In the genomic region with DNA sequence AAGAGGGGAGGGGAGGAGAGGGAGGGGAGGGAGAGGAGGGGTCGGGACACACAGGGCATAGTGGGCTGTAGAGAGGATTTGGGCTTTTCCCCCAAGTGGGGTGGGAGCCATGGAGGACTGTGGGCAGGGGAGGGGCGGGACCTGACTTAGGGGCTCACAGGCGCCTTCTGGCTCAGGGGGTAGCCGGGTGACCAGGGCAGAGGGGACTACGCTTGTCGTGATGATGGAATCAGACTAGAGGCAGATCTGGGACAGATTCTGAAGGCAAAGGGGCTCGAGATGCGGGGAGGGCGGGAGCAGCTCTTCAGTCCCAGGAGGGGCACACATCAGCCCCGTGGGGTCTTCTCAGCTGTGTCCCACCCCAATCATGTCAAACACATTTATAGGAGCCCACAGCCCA, we compare ENCODE assay signal across 19 cellular contexts. TPM values are rescaled to one million over a fixed set of nuclear protein-coding genes. Genes with fewer than 3 reads are reported as not detected.
"Had no signal": no experiment of that assay in that cellular context is flagged by ENCODE, and none has a peak within 500 bp of the region (broad histone marks: within the 10 kb centered on the region; RNA-seq: fewer than 3 reads in every experiment).

No MANE protein-coding gene starts in this region.

- H3K9me3 Mint-ChIP-seq: activated naive CD4-positive, alpha-beta T cell treated with anti-CD3 and anti-CD28 coated beads, Interleukin-2, amount 50 U/mL, for 72 hours; activated T-helper 2 cell treated with anti-CD3 and anti-CD28 coated beads, Interferon-gamma antibody, Interleukin-2, Interleukin-4, amounts not matched to agents 10 μg/mL and 5 μg/mL and 100 μg/mL, durations not matched to agents 14 hours and 24 hours and 36 hours; naive thymus-derived CD8-positive, alpha-beta T cell had no signal

- ATAC-seq: activated naive CD4-positive, alpha-beta T cell treated with anti-CD3 and anti-CD28 coated beads, Interleukin-2, amount 50 U/mL, for 72 hours; left cardiac atrium; lower lobe of right lung; naive thymus-derived CD8-positive, alpha-beta T cell; sciatic nerve had no signal

- H3K9me3 ChIP-seq: esophagus squamous epithelium, lower lobe of right lung, prostate gland had no signal

- H3K4me1 ChIP-seq: lower lobe of right lung, prostate gland had no signal

- H3K27ac ChIP-seq: esophagus squamous epithelium, lower lobe of right lung, prostate gland had no signal

- H3K36me3 ChIP-seq: prostate gland had no signal

- H3K36me3 Mint-ChIP-seq: activated naive CD4-positive, alpha-beta T cell treated with anti-CD3 and anti-CD28 coated beads, Interleukin-2, amount 50 U/mL, for 72 hours had no signal

- H3K27ac Mint-ChIP-seq: activated naive CD4-positive, alpha-beta T cell treated with anti-CD3 and anti-CD28 coated beads, Interleukin-2, amount 50 U/mL, for 72 hours; activated T-helper 2 cell treated with anti-CD3 and anti-CD28 coated beads, Interferon-gamma antibody, Interleukin-2, Interleukin-4, amounts not matched to agents 10 μg/mL and 5 μg/mL and 100 μg/mL, durations not matched to agents 14 hours and 24 hours and 36 hours had no signal

- H3K4me3 Mint-ChIP-seq: naive thymus-derived CD8-positive, alpha-beta T cell had no signal

- H3K4me3 ChIP-seq: esophagus squamous epithelium, lower lobe of right lung, prostate gland had no signal

- DNase-seq: activated CD4-positive, alpha-beta T cell treated with anti-CD3 and anti-CD28 coated beads, Interleukin-2, amount 50 U/mL, for 1 hour; anterior cingulate cortex; dermis blood vessel endothelial cell; esophagus squamous epithelium; left cardiac atrium; lower lobe of right lung; midbrain; naive thymus-derived CD8-positive, alpha-beta T cell; occipital lobe; stimulated activated CD4-positive, alpha-beta T cell treated with anti-CD3 and anti-CD28 coated beads, Interleukin-2, amount 100 ng/mL, for 24 hours; stimulated activated naive CD4-positive, alpha-beta T cell had no signal

RNA-seq across cellular contexts. Expression of a gene that starts 19.8 kb away (rescaled TPM):
- total RNA-seq: activated T-helper 2 cell treated with anti-CD3 and anti-CD28 coated beads, Interferon-gamma antibody, Interleukin-2, Interleukin-4, amounts not matched to agents 10 μg/mL and 5 μg/mL and 100 μg/mL, durations not matched to agents 14 hours and 24 hours and 36 hours; cerebellum; dermis blood vessel endothelial cell; esophagus squamous epithelium; left cardiac atrium; lower lobe of right lung; occipital lobe; prostate gland; T-helper 2 cell treated with Interferon-gamma antibody and Interleukin-4, amounts not matched to agents 100 ng/mL and 5 ng/mL, for 36 hours; temporal lobe; ureter had no signal

RNA-seq across cellular contexts. Expression of a gene that starts 38.9 kb away (rescaled TPM):
- total RNA-seq: activated T-helper 2 cell treated with anti-CD3 and anti-CD28 coated beads, Interferon-gamma antibody, Interleukin-2, Interleukin-4, amounts not matched to agents 10 μg/mL and 5 μg/mL and 100 μg/mL, durations not matched to agents 14 hours and 24 hours and 36 hours; dermis blood vessel endothelial cell; left cardiac atrium; occipital lobe; sciatic nerve; T-helper 2 cell treated with Interferon-gamma antibody and Interleukin-4, amounts not matched to agents 100 ng/mL and 5 ng/mL, for 36 hours had no signal
- polyA plus RNA-seq: naive thymus-derived CD8-positive, alpha-beta T cell had no signal
